ENCODE assay signal across 8 cellular contexts in the genomic region with DNA sequence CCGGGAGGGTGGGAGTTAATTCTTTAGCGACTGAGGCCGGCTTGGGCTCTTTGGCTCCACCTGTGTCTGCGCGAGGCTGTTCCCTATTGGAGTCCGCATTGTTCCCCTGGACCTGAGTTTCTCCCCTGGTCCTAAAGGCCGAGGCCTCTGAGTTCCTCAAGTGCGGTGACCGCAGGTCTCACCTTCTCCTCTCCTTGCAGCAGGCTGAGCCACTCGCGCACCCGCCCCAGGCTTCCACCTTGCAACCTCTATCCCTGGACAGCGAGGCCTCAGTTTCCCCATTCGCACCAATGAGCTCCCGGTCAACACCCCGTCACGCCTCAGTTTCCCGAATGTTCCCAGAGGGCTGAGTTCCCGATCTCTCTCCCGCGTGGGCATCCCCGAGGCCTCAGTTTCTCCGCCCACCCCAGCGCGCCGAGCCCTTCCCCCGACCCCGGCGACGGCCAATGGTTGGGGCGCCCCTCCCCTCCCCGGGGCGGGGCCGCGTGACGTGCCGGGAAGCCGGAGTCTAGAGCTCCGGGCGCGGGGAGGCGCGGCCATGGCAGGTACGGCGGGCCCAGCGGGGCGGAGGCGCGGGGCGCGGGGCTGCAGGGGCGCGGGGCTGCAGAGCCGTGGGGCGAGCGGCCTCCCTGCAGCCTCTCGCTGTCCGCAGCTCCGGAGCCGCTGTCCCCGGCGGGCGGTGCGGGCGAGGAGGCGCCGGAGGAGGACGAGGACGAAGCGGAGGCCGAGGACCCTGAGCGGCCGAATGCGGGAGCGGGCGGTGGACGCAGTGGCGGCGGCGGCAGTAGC. TPM values are rescaled to one million over a fixed set of nuclear protein-coding genes. Genes with fewer than 3 reads are reported as not detected.
DNase-seq lines count a peak whose midpoint lies in the region; ATAC-seq and TF ChIP-seq lines count a peak whose summit lies in the region.

A gene with protein sequence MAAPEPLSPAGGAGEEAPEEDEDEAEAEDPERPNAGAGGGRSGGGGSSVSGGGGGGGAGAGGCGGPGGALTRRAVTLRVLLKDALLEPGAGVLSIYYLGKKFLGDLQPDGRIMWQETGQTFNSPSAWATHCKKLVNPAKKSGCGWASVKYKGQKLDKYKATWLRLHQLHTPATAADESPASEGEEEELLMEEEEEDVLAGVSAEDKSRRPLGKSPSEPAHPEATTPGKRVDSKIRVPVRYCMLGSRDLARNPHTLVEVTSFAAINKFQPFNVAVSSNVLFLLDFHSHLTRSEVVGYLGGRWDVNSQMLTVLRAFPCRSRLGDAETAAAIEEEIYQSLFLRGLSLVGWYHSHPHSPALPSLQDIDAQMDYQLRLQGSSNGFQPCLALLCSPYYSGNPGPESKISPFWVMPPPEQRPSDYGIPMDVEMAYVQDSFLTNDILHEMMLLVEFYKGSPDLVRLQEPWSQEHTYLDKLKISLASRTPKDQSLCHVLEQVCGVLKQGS (plus strand): TSS at position 507 of the 789 bp plus-strand sequence. CDS start 32 bp downstream, at position 539.

- peak within 1 kb of the TSS; percentile 71 for H3K4me3 ChIP-seq in CD4-positive, CD25-positive, alpha-beta regulatory T cell (ENCODE audit: low read depth, low read length)
- peak within 1 kb of the TSS; percentile 24 for H3K4me3 ChIP-seq in endocrine pancreas (ENCODE audit: control insufficient read depth, insufficient read depth, low read length)

- peaks cover 9% of the 10 kb centered on the region for H3K36me3 Mint-ChIP-seq in CD4-positive, CD25-positive, alpha-beta regulatory T cell
- peaks cover 11% of the 10 kb centered on the region for H3K36me3 Mint-ChIP-seq in activated CD8-positive, alpha-beta memory T cell treated with anti-CD3 and anti-CD28 coated beads, Interleukin-2, amount 10 ng/mL, durations not matched to agents 7 days and 5 days
- peaks cover 6% of the 10 kb centered on the region for H3K36me3 Mint-ChIP-seq in mesothelial cell of epicardium

- H3K27me3 ChIP-seq in CD4-positive, CD25-positive, alpha-beta regulatory T cell (ENCODE audit: control insufficient read depth, insufficient read depth, low read length), result no peaks in the 10 kb centered on the region
- H3K27me3 ChIP-seq in endocrine pancreas (ENCODE audit: control insufficient read depth, insufficient read depth, low read length), result no peaks in the 10 kb centered on the region

- H3K27me3 Mint-ChIP-seq in CD4-positive, CD25-positive, alpha-beta regulatory T cell, result peaks cover 5% of the 10 kb centered on the region
- no peaks in the 10 kb centered on the region for H3K27me3 Mint-ChIP-seq in activated CD8-positive, alpha-beta memory T cell treated with anti-CD3 and anti-CD28 coated beads, Interleukin-2, amount 10 ng/mL, durations not matched to agents 7 days and 5 days
- H3K27me3 Mint-ChIP-seq in mesothelial cell of epicardium (ENCODE audit: low read depth), result peaks cover 2% of the 10 kb centered on the region

- TF ChIP-seq CTCF in mesothelial cell of epicardium (IDR thresholded peaks at IDR 0.05; ENCODE audit: unreplicated experiment), result peak; percentile 11

- peak within 1 kb of the TSS; percentile 80 for H3K27ac ChIP-seq in CD4-positive, CD25-positive, alpha-beta regulatory T cell (ENCODE audit: insufficient read depth, low read length, poor library complexity, severe bottlenecking)

- peak within 1 kb of the TSS; percentile 84 to 94 (median 94) for H3K4me3 Mint-ChIP-seq in CD4-positive, CD25-positive, alpha-beta regulatory T cell
- peak within 1 kb of the TSS; percentile 85 for H3K4me3 Mint-ChIP-seq in activated CD8-positive, alpha-beta memory T cell treated with anti-CD3 and anti-CD28 coated beads, Interleukin-2, amount 10 ng/mL, durations not matched to agents 7 days and 5 days
- H3K4me3 Mint-ChIP-seq in mesothelial cell of epicardium, result peak within 1 kb of the TSS; percentile 86

- peaks cover 0 to 2% (median 0%) of the 10 kb centered on the region in 7 donors for H3K9me3 Mint-ChIP-seq in CD4-positive, CD25-positive, alpha-beta regulatory T cell
- no peaks in the 10 kb centered on the region for H3K9me3 Mint-ChIP-seq in activated CD8-positive, alpha-beta memory T cell treated with anti-CD3 and anti-CD28 coated beads, Interleukin-2, amount 10 ng/mL, durations not matched to agents 7 days and 5 days (ENCODE audit: low read depth)
- no peaks in the 10 kb centered on the region for H3K9me3 Mint-ChIP-seq in mesothelial cell of epicardium

- peak; percentile 68 to 69 for ATAC-seq in CD4-positive, CD25-positive, alpha-beta regulatory T cell (ENCODE audit: low read depth in 2 of 2)
- ATAC-seq in GM19397 (IDR thresholded peaks at IDR 0.05; ENCODE audit: unreplicated experiment), result peak; percentile 59
- peak; percentile 45 for ATAC-seq in HG03571 (IDR thresholded peaks at IDR 0.05; ENCODE audit: unreplicated experiment)
- peak; percentile 76 for ATAC-seq in activated CD8-positive, alpha-beta memory T cell treated with anti-CD3 and anti-CD28 coated beads, Interleukin-2, amount 10 ng/mL, durations not matched to agents 7 days and 5 days

- peak; percentile 89 to 93 (median 93) for DNase-seq in CD4-positive, CD25-positive, alpha-beta regulatory T cell
- DNase-seq in NK-92 treated with Interleukin-12 subunit alpha and Interleukin-12 subunit beta, amount 100 ng/mL, for 24 hours (lab: John Stamatoyannopoulos, UW), result peak; percentile 74
- DNase-seq in activated CD8-positive, alpha-beta memory T cell treated with anti-CD3 and anti-CD28 coated beads, Interleukin-2, amount 10 ng/mL, durations not matched to agents 7 days and 5 days, result peak; percentile 94
- DNase-seq in mesothelial cell of epicardium (ENCODE audit: low spot score in 2 of 2, unreplicated experiment in 2 of 2), result peak; percentile 92 to 96
- DNase-seq in stimulated activated CD8-positive, alpha-beta memory T cell treated with anti-CD3 and anti-CD28 coated beads, Interleukin-15, amount 100 ng/mL, for 48 hours (ENCODE audit: low read depth in 2 of 2), result peak; percentile 89 to 90

- H3K9ac ChIP-seq in endocrine pancreas (ENCODE audit: control insufficient read depth, insufficient read depth, low read length), result peak within 1 kb of the TSS; percentile 86

- H3K4me1 ChIP-seq in CD4-positive, CD25-positive, alpha-beta regulatory T cell (ENCODE audit: control insufficient read depth, insufficient read depth, low read length, poor library complexity, severe bottlenecking), result peaks cover 24% of the 10 kb centered on the region
- no peaks in the 10 kb centered on the region for H3K4me1 ChIP-seq in endocrine pancreas (ENCODE audit: control insufficient read depth, insufficient read depth, low read length)

- H3K36me3 ChIP-seq in CD4-positive, CD25-positive, alpha-beta regulatory T cell (ENCODE audit: control insufficient read depth, insufficient read depth, low read length), result no peaks in the 10 kb centered on the region
- no peaks in the 10 kb centered on the region for H3K36me3 ChIP-seq in endocrine pancreas (ENCODE audit: control insufficient read depth, insufficient read depth, low read length)

- H3K27ac Mint-ChIP-seq in CD4-positive, CD25-positive, alpha-beta regulatory T cell, result peak within 1 kb of the TSS; percentile 83 to 91 (median 87)
- peak within 1 kb of the TSS; percentile 92 for H3K27ac Mint-ChIP-seq in activated CD8-positive, alpha-beta memory T cell treated with anti-CD3 and anti-CD28 coated beads, Interleukin-2, amount 10 ng/mL, durations not matched to agents 7 days and 5 days
- peak within 1 kb of the TSS; percentile 99 for H3K27ac Mint-ChIP-seq in mesothelial cell of epicardium

- CTCF ChIA-PET in activated CD8-positive, alpha-beta memory T cell treated with anti-CD3 and anti-CD28 coated beads, Interleukin-2, amount 10 ng/mL, durations not matched to agents 7 days and 5 days (lab: Charles Lee), result interaction anchor here (0.8 to 3.7 kb wide), 26 partner anchors 9 to 355 kb away, joined by 3 to 53 read pairs (median 4); a partner anchor contains a TSS

- H3K4me1 Mint-ChIP-seq in CD4-positive, CD25-positive, alpha-beta regulatory T cell, result peaks cover 5 to 49% (median 18%) of the 10 kb centered on the region in 4 donors
- H3K4me1 Mint-ChIP-seq in activated CD8-positive, alpha-beta memory T cell treated with anti-CD3 and anti-CD28 coated beads, Interleukin-2, amount 10 ng/mL, durations not matched to agents 7 days and 5 days, result peaks cover 28% of the 10 kb centered on the region
- peaks cover 16% of the 10 kb centered on the region for H3K4me1 Mint-ChIP-seq in mesothelial cell of epicardium

- H3K9me3 ChIP-seq in CD4-positive, CD25-positive, alpha-beta regulatory T cell (ENCODE audit: control insufficient read depth in 2 of 2, low read length in 2 of 2), result no peaks in the 10 kb centered on the region
- no peaks in the 10 kb centered on the region for H3K9me3 ChIP-seq in endocrine pancreas (ENCODE audit: control insufficient read depth, low read length)

RNA-seq across cellular contexts. Expression of the gene that starts here (rescaled TPM):
- 12.2 TPM for total RNA-seq in CD4-positive, CD25-positive, alpha-beta regulatory T cell
- polyA plus RNA-seq in CD4-positive, CD25-positive, alpha-beta regulatory T cell, result 1 to 10 TPM; 4.9 to 7.2 (median 5.7) TPM
- total RNA-seq in activated CD8-positive, alpha-beta memory T cell treated with anti-CD3 and anti-CD28 coated beads, Interleukin-2, amount 10 ng/mL, durations not matched to agents 7 days and 5 days, result 10 to 100 TPM; 24.1 to 25.4 TPM
- 34.6 to 42.4 TPM (median 42.2 TPM) in 3 replicates for total RNA-seq in mesothelial cell of epicardium

Comparison
In these comparisons a context has a peak if more than half of its experiments do, and no peak if none do; other contexts are left out.
1. Peak in every context shown above with its lines: DNase-seq, ATAC-seq, H3K4me3 ChIP-seq and H3K27ac ChIP-seq.